Comparison of ENCODE assay signal across 12 cellular contexts in genomic region chr22:49768961-49769690, GRCh38. TPM values are rescaled to one million over a fixed set of nuclear protein-coding genes. Genes with fewer than 3 reads are reported as not detected.
DNase-seq lines count a peak whose midpoint lies in the region; ATAC-seq and TF ChIP-seq lines count a peak whose summit lies in the region.
"Had no signal": no experiment of that assay in that cellular context is flagged by ENCODE, and none has a peak within 500 bp of the region (broad histone marks: within the 10 kb centered on the region; RNA-seq: fewer than 3 reads in every experiment).

No MANE protein-coding gene starts in this region.

- H3F3A ChIP-seq in smooth muscle cell (ENCODE audit: low read depth) = peaks cover 4% of the 10 kb centered on the region

- peaks cover 25% of the 10 kb centered on the region for H3K36me3 Mint-ChIP-seq in nephron (ENCODE audit: low read depth)
- peaks cover 20% of the 10 kb centered on the region for H3K36me3 Mint-ChIP-seq in CD4-positive, alpha-beta T cell (ENCODE audit: low read depth)

- H3K4me1 ChIP-seq in BLaER1 (peaks cover 90% of the 10 kb centered on the region), smooth muscle cell (ENCODE audit: low read depth) (no peaks in the 10 kb centered on the region)

- intact Hi-C loops in CD4-positive, alpha-beta T cell (cut with DNase I, micrococcal nuclease) = loop anchor here (1.0 to 5.0 kb wide), 2 partner anchors 148 to 380 kb away; partner anchors contain the start of genes ALG12 (in 1 of the 2) and CRELD2 (in 1 of the 2)

- CTCF ChIA-PET in CD4-positive, alpha-beta T cell (lab: Charles Lee) = interaction anchor here (1.4 kb wide), 1 partner anchor 87 kb away, joined by 3 read pairs; no protein-coding TSS in a partner anchor

- H3K4me3 Mint-ChIP-seq in nephron = peak overlapping the region in 1 of 3 experiments; percentile 67
- H3K4me3 Mint-ChIP-seq in CD4-positive, alpha-beta T cell = no peak overlapping the region
- H3K4me3 Mint-ChIP-seq: activated CD8-positive, alpha-beta memory T cell treated with anti-CD3 and anti-CD28 coated beads, Interleukin-2, amount 10 ng/mL, durations not matched to agents 7 days and 5 days; T-helper 2 cell treated with Interferon-gamma antibody and Interleukin-4, amounts not matched to agents 5 μg/mL and 100 μg/mL, for 36 hours had no signal

- POLR2A ChIA-PET in CD4-positive, alpha-beta T cell (lab: Charles Lee) = interaction anchor here (2.0 kb wide), 1 partner anchor 156 kb away, joined by 6 read pairs; no protein-coding TSS in a partner anchor

- TF ChIP-seq CTCF in nephron (IDR thresholded peaks at IDR 0.05; ENCODE audit: unreplicated experiment in 3 of 3) (no peak), GM13977 (IDR thresholded peaks at IDR 0.05; ENCODE audit: extremely low read depth, insufficient read depth, missing control alignments) (no peak), smooth muscle cell (IDR thresholded peaks at IDR 0.05; ENCODE audit: borderline replicate concordance, insufficient read depth, poor library complexity, severe bottlenecking) (no peak)
- no peak for TF ChIP-seq CTCF in CD4-positive, alpha-beta T cell (IDR thresholded peaks at IDR 0.05)

- H3K4me3 ChIP-seq in BLaER1 = no peak overlapping the region
- H3K4me3 ChIP-seq in smooth muscle cell = no peak overlapping the region
- H3K4me3 ChIP-seq: GM12878 had no signal

- peak overlapping the region; percentile 87 for H3K4me2 ChIP-seq in BLaER1
- no peak overlapping the region for H3K4me2 ChIP-seq in smooth muscle cell

- H3K9me3 Mint-ChIP-seq in nephron = peaks cover 11% of the 10 kb centered on the region
- H3K9me3 Mint-ChIP-seq in CD4-positive, alpha-beta T cell = peaks cover 3% of the 10 kb centered on the region

- WGBS in smooth muscle cell (ENCODE audit: low lambda C conversion rate) = 89% methylated on average over 24 of the region's 24 CpGs

- peaks cover 4% of the 10 kb centered on the region for H3K36me3 ChIP-seq in BLaER1
- H3K36me3 ChIP-seq in smooth muscle cell (ENCODE audit: low read depth) = peaks cover 3% of the 10 kb centered on the region

- no peak for ATAC-seq in CD4-positive, alpha-beta T cell (ENCODE audit: poor library complexity)
- ATAC-seq: activated CD8-positive, alpha-beta memory T cell treated with anti-CD3 and anti-CD28 coated beads, Interleukin-2, amount 10 ng/mL, durations not matched to agents 7 days and 5 days; GM12878 had no signal

- no peaks in the 10 kb centered on the region for H3K27me3 ChIP-seq in BLaER1
- H3K27me3 ChIP-seq in CD4-positive, alpha-beta T cell (ENCODE audit: control insufficient read depth, insufficient read depth, low read length) = no peaks in the 10 kb centered on the region
- no peaks in the 10 kb centered on the region for H3K27me3 ChIP-seq in smooth muscle cell (ENCODE audit: low read depth)

- H3K27ac ChIP-seq in BLaER1 (peak overlapping the region; percentile 90), smooth muscle cell (ENCODE audit: low read depth) (no peak overlapping the region)
- H3K27ac ChIP-seq in CD4-positive, alpha-beta T cell (ENCODE audit: low read depth, low read length) = no peak overlapping the region

- no peaks in the 10 kb centered on the region for H3K79me2 ChIP-seq in smooth muscle cell (ENCODE audit: low read depth)

- peak overlapping the region; percentile 47 to 85 (median 56) for H3K27ac Mint-ChIP-seq in nephron
- H3K27ac Mint-ChIP-seq in CD4-positive, alpha-beta T cell = no peak overlapping the region
- H3K27ac Mint-ChIP-seq: activated CD8-positive, alpha-beta memory T cell treated with anti-CD3 and anti-CD28 coated beads, Interleukin-2, amount 10 ng/mL, durations not matched to agents 7 days and 5 days; T-helper 2 cell treated with Interferon-gamma antibody and Interleukin-4, amounts not matched to agents 5 μg/mL and 100 μg/mL, for 36 hours had no signal

- H3K9me3 ChIP-seq in BLaER1 (peaks cover 15% of the 10 kb centered on the region), smooth muscle cell (replicated peaks; ENCODE audit: low read depth) (no peaks in the 10 kb centered on the region)
- H3K9me3 ChIP-seq in CD4-positive, alpha-beta T cell (ENCODE audit: control insufficient read depth, low read length) = peaks cover 9% of the 10 kb centered on the region

- H3K9ac ChIP-seq in BLaER1 = peak overlapping the region; percentile 18; the same call in 1 of the 2 replicates
- no peak overlapping the region for H3K9ac ChIP-seq in smooth muscle cell (ENCODE audit: low read depth)

- H2AFZ ChIP-seq in smooth muscle cell (ENCODE audit: low read depth) = no peak overlapping the region

- H3K4me1 Mint-ChIP-seq in nephron = peaks cover 44% of the 10 kb centered on the region
- no peaks in the 10 kb centered on the region for H3K4me1 Mint-ChIP-seq in CD4-positive, alpha-beta T cell (ENCODE audit: low read depth)

- in situ Hi-C loops in GM13977 (cut with MboI; ENCODE audit: low pct_unique_long_range_greater_than_20kb, low sequenced_read_pairs, unreplicated experiment) = loop anchor here (25.0 kb wide), 1 partner anchor 268 kb away; no protein-coding TSS in a partner anchor

- H4K20me1 ChIP-seq in BLaER1 = no peaks in the 10 kb centered on the region
- H4K20me1 ChIP-seq in smooth muscle cell (ENCODE audit: low read depth) = peaks cover 23% of the 10 kb centered on the region

- no peaks in the 10 kb centered on the region for H3K27me3 Mint-ChIP-seq in nephron (ENCODE audit: low read depth)
- no peaks in the 10 kb centered on the region for H3K27me3 Mint-ChIP-seq in CD4-positive, alpha-beta T cell
- H3K27me3 Mint-ChIP-seq: activated CD8-positive, alpha-beta memory T cell treated with anti-CD3 and anti-CD28 coated beads, Interleukin-2, amount 10 ng/mL, durations not matched to agents 7 days and 5 days had no signal

- DNase-seq in RPMI7951 (ENCODE audit: low read depth) = peak; percentile 42
- peak; percentile 39 for DNase-seq in foreskin melanocyte
- no peak for DNase-seq in CD4-positive, alpha-beta T cell
- DNase-seq in stimulated activated CD8-positive, alpha-beta memory T cell treated with anti-CD3 and anti-CD28 coated beads, Interleukin-4, amount 100 ng/mL, for 48 hours = no peak
- no peak for DNase-seq in GM13977 (ENCODE audit: low spot score)
- no peak for DNase-seq in smooth muscle cell (lab: John Stamatoyannopoulos, UW; ENCODE audit: unreplicated experiment)
- DNase-seq: activated CD8-positive, alpha-beta memory T cell treated with anti-CD3 and anti-CD28 coated beads, Interleukin-2, amount 10 ng/mL, durations not matched to agents 7 days and 5 days; NCI-H1048 had no signal

RNA-seq across cellular contexts. Expression of gene BRD1, which starts 58.5 kb away (rescaled TPM):
- 7.2 and 8.2 TPM in 2 replicates for total RNA-seq in RPMI7951 (2014; rRNA removed; shearing (Covaris generic))
- 100 to 1,000 TPM; 129 to 130 TPM for total RNA-seq in CD4-positive, alpha-beta T cell
- total RNA-seq in smooth muscle cell = 18.3 and 20.5 TPM in 2 replicates
- polyA plus RNA-seq in smooth muscle cell = 15.0 and 21.6 TPM in 2 replicates

Comparison
In these comparisons a context has a peak if more than half of its experiments do, and no peak if none do; other contexts are left out.
1. DNase-seq: peak in RPMI7951 (single experiment) and foreskin melanocyte (single experiment); none in CD4-positive, alpha-beta T cell (0 of 10), stimulated activated CD8-positive, alpha-beta memory T cell treated with anti-CD3 and anti-CD28 coated beads, Interleukin-4, amount 100 ng/mL, for 48 hours (single experiment), GM13977 (single experiment) and smooth muscle cell (single experiment).